ENCODE assay signal across 7 cellular contexts in genomic region chr2:235923859-235924674, GRCh38.
"Had no signal": no experiment of that assay in that cellular context is flagged by ENCODE, and none has a peak within 500 bp of the region (broad histone marks: within the 10 kb centered on the region; RNA-seq: fewer than 3 reads in every experiment).

No MANE protein-coding gene starts in this region.

- H3K4me3 ChIP-seq: GM23338 had no signal

- H3K4me2 ChIP-seq: GM23338 had no signal

- H2AFZ ChIP-seq: GM23338 had no signal

- H3K27ac Mint-ChIP-seq: GM23338, H9, IgD-negative memory B cell had no signal

- H3K36me3 Mint-ChIP-seq: IgD-negative memory B cell had no signal

- H3K4me3 Mint-ChIP-seq: GM23338, H9, IgD-negative memory B cell had no signal

- FAIRE-seq: H1, H54, HTR-8/SVneo had no signal

- DNase-seq: H9, HCEC 1CT had no signal

- H3K9me3 Mint-ChIP-seq: GM23338, H9 had no signal

- H3K4me1 Mint-ChIP-seq: IgD-negative memory B cell had no signal
